Comparison of ENCODE assay signal across 1 cellular context in genomic region chr1:61452354-61452990, GRCh38.
TF ChIP-seq lines count a peak whose summit lies in the region.

No MANE protein-coding gene starts in this region.

TF ChIP-seq in A549, 52 proteins besides CTCF, POLR2A, EP300 and RAD21 (continued from another document):
- TF ChIP-seq NPAS2 (CRISPR knock-in tag; IDR thresholded peaks at IDR 0.05; ENCODE audit: borderline replicate concordance): no peak
- no peak for TF ChIP-seq HDAC2 (IDR thresholded peaks at IDR 0.05)
- TF ChIP-seq RNF2 (IDR thresholded peaks at IDR 0.05; ENCODE audit: borderline replicate concordance, low read depth): no peak
TF ChIP-seq in A549: peak in this region for 3.
